1 cellular context compared by ENCODE assay signal in the genomic region with DNA sequence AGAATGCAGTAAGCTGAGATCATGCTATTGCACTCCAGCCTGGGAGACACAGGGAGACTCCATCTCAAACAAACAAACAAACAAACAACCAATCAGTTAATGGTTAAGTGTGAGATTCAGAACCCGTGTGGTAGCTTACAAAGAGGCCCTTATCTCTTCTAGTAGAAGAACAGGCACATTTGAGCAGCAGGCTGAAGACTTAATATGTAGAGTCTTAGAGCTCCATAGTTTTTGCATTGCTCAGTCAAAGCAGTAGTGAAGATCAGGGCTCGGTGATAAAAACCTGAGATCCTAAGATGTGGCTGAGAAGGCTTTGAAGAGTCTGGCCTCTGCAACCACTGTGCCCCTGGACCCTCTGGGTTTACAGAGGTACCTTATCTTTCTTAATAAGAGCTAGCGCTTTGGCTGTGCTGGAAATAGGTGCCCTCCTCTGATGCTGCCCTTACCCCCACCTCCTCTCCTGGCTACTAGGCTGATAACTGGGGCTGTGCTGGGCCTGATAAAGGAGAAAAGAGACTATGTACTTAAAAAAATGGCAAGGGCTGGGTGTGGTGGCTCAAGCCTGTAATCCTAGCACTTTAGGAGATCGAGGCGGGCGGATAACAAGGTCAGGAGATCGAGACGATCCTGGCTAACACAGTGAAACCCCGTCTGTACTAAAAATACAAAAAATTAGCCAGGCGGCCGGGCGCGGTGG.
TF ChIP-seq lines count a peak whose summit lies in the region.

No MANE protein-coding gene starts in this region.

TF ChIP-seq in K562, 482 proteins besides CTCF, POLR2A, EP300 and RAD21 (continued from another document and continues in another):
- TF ChIP-seq ELF4 (CRISPR knock-in tag; IDR thresholded peaks at IDR 0.05) (0 out of 2 replicates have a peak, but pooled peaks have one; percentile 19), KDM1A (IDR thresholded peaks at IDR 0.05) (peak; percentile 77 to 86), PHB (CRISPR knock-in tag; IDR thresholded peaks at IDR 0.05) (no peak), CHD2 (IDR thresholded peaks at IDR 0.05; ENCODE audit: low read depth, low read length) (no peak), RBBP5 (IDR thresholded peaks at IDR 0.05; ENCODE audit: borderline replicate concordance, insufficient read depth, low read length, poor library complexity, severe bottlenecking) (peak; percentile 42), RAD51 (IDR thresholded peaks at IDR 0.05; ENCODE audit: borderline replicate concordance, low read depth) (no peak), BCL6 (CRISPR knock-in tag; IDR thresholded peaks at IDR 0.05) (no peak), PRMT5 (CRISPR knock-in tag; IDR thresholded peaks at IDR 0.05) (no peak), ATF7 (IDR thresholded peaks at IDR 0.05) (peak; percentile 36; the same call in 1 of the 2 replicates), SIN3B (IDR thresholded peaks at IDR 0.05; ENCODE audit: low read depth) (no peak), ASH1L (IDR thresholded peaks at IDR 0.05; ENCODE audit: borderline replicate concordance, low read depth, partially characterized antibody) (no peak), FOXK2 (conservative IDR thresholded peaks at IDR 0.05 in 1 of 2, IDR thresholded peaks at IDR 0.05 in 1 of 2; ENCODE audit: low read depth in 2 of 2) (no peak), DMBX1 (CRISPR knock-in tag; IDR thresholded peaks at IDR 0.05; ENCODE audit: borderline replicate concordance) (no peak), SMARCE1 (IDR thresholded peaks at IDR 0.05) (peak; percentile 91), SLC30A9 (CRISPR knock-in tag; IDR thresholded peaks at IDR 0.05) (no peak), FOXM1 (IDR thresholded peaks at IDR 0.05; ENCODE audit: low read depth) (peak; percentile 43; the same call in 1 of the 2 replicates), FOXM1 (CRISPR knock-in tag; IDR thresholded peaks at IDR 0.05; ENCODE audit: low read depth) (no peak), ZNF707 (CRISPR knock-in tag; conservative IDR thresholded peaks at IDR 0.05) (no peak), SOX6 (IDR thresholded peaks at IDR 0.05) (peak; percentile 55; the same call in 1 of the 2 replicates), ARHGAP35 (IDR thresholded peaks at IDR 0.05; ENCODE audit: partially characterized antibody) (no peak), FOXJ3 (CRISPR knock-in tag; IDR thresholded peaks at IDR 0.05) (no peak), TAF15 (IDR thresholded peaks at IDR 0.05; ENCODE audit: low read depth, low read length) (no peak), NFRKB (IDR thresholded peaks at IDR 0.05; ENCODE audit: low read depth) (no peak), SMARCC2 (IDR thresholded peaks at IDR 0.05; ENCODE audit: low read depth) (peak; percentile 67; the same call in 1 of the 2 replicates), RBM22 (IDR thresholded peaks at IDR 0.05; ENCODE audit: low read depth, low read length, poor library complexity, severe bottlenecking) (no peak), SRSF7 (optimal IDR thresholded peaks at IDR 0.05; ENCODE audit: low read depth, low read length) (no peak), ZNF644 (tag; IDR thresholded peaks at IDR 0.05; ENCODE audit: low read depth) (no peak), SRSF1 (IDR thresholded peaks at IDR 0.05; ENCODE audit: low read depth, low read length) (no peak), TRIM28 (IDR thresholded peaks at IDR 0.05) (no peak), SREBF1 (IDR thresholded peaks at IDR 0.05; ENCODE audit: borderline replicate concordance, low read depth, low read length) (no peak), PTBP1 (IDR thresholded peaks at IDR 0.05; ENCODE audit: low read depth, low read length) (no peak), ZNF695 (CRISPR knock-in tag; IDR thresholded peaks at IDR 0.05) (no peak), MTA2 (IDR thresholded peaks at IDR 0.05; ENCODE audit: low read depth) (peak; percentile 80), RNF2 (IDR thresholded peaks at IDR 0.05) (no peak), ZFPM2 (CRISPR knock-in tag; IDR thresholded peaks at IDR 0.05) (no peak), PML (IDR thresholded peaks at IDR 0.05; ENCODE audit: low read length) (peak; percentile 57), U2AF2 (optimal IDR thresholded peaks at IDR 0.05; ENCODE audit: low read depth, low read length) (no peak), CREM (IDR thresholded peaks at IDR 0.05; ENCODE audit: low read depth) (peak; percentile 49; the same call in 1 of the 2 replicates), ADNP (tag; IDR thresholded peaks at IDR 0.05) (peak; percentile 83), BRCA1 (IDR thresholded peaks at IDR 0.05) (no peak), BRCA1 (CRISPR knock-in tag; IDR thresholded peaks at IDR 0.05) (no peak), RCOR1 (IDR thresholded peaks at IDR 0.05; ENCODE audit: borderline replicate concordance in 1 of 2, low read depth in 2 of 2, low read length in 2 of 2) (peak in 1 of 2 experiments; percentile 73; a peak in 2 of 4 replicates), MYNN (IDR thresholded peaks at IDR 0.05) (peak; percentile 90), MYNN (CRISPR knock-in tag; IDR thresholded peaks at IDR 0.05) (no peak), TEAD4 (IDR thresholded peaks at IDR 0.05; ENCODE audit: low read length) (peak; percentile 78), TEAD4 (CRISPR knock-in tag; IDR thresholded peaks at IDR 0.05; ENCODE audit: borderline replicate concordance) (no peak)
- TF ChIP-seq, protein P1, sequence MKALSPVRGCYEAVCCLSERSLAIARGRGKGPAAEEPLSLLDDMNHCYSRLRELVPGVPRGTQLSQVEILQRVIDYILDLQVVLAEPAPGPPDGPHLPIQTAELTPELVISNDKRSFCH (CRISPR knock-in tag; IDR thresholded peaks at IDR 0.05) = no peak
- TF ChIP-seq, protein P1 (tag; IDR thresholded peaks at IDR 0.05) = peak; percentile 38; the same call in 1 of the 2 replicates
- TF ChIP-seq, protein P2, sequence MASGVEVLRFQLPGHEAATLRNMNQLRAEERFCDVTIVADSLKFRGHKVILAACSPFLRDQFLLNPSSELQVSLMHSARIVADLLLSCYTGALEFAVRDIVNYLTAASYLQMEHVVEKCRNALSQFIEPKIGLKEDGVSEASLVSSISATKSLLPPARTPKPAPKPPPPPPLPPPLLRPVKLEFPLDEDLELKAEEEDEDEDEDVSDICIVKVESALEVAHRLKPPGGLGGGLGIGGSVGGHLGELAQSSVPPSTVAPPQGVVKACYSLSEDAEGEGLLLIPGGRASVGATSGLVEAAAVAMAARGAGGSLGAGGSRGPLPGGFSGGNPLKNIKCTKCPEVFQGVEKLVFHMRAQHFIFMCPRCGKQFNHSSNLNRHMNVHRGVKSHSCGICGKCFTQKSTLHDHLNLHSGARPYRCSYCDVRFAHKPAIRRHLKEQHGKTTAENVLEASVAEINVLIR (CRISPR knock-in tag; IDR thresholded peaks at IDR 0.05) = no peak
- TF ChIP-seq, protein P3, sequence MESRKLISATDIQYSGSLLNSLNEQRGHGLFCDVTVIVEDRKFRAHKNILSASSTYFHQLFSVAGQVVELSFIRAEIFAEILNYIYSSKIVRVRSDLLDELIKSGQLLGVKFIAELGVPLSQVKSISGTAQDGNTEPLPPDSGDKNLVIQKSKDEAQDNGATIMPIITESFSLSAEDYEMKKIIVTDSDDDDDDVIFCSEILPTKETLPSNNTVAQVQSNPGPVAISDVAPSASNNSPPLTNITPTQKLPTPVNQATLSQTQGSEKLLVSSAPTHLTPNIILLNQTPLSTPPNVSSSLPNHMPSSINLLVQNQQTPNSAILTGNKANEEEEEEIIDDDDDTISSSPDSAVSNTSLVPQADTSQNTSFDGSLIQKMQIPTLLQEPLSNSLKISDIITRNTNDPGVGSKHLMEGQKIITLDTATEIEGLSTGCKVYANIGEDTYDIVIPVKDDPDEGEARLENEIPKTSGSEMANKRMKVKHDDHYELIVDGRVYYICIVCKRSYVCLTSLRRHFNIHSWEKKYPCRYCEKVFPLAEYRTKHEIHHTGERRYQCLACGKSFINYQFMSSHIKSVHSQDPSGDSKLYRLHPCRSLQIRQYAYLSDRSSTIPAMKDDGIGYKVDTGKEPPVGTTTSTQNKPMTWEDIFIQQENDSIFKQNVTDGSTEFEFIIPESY (CRISPR knock-in tag; IDR thresholded peaks at IDR 0.05) = no peak
- TF ChIP-seq, protein P4, sequence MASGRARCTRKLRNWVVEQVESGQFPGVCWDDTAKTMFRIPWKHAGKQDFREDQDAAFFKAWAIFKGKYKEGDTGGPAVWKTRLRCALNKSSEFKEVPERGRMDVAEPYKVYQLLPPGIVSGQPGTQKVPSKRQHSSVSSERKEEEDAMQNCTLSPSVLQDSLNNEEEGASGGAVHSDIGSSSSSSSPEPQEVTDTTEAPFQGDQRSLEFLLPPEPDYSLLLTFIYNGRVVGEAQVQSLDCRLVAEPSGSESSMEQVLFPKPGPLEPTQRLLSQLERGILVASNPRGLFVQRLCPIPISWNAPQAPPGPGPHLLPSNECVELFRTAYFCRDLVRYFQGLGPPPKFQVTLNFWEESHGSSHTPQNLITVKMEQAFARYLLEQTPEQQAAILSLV (tag; IDR thresholded peaks at IDR 0.05) = no peak
- TF ChIP-seq, protein P5, sequence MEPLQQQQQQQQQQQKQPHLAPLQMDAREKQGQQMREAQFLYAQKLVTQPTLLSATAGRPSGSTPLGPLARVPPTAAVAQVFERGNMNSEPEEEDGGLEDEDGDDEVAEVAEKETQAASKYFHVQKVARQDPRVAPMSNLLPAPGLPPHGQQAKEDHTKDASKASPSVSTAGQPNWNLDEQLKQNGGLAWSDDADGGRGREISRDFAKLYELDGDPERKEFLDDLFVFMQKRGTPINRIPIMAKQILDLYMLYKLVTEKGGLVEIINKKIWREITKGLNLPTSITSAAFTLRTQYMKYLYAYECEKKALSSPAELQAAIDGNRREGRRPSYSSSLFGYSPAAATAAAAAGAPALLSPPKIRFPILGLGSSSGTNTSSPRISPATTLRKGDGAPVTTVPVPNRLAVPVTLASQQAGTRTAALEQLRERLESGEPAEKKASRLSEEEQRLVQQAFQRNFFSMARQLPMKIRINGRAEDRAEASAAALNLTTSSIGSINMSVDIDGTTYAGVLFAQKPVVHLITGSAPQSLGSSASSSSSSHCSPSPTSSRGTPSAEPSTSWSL (CRISPR knock-in tag; IDR thresholded peaks at IDR 0.05; ENCODE audit: borderline replicate concordance) = no peak
- TF ChIP-seq, protein P6, sequence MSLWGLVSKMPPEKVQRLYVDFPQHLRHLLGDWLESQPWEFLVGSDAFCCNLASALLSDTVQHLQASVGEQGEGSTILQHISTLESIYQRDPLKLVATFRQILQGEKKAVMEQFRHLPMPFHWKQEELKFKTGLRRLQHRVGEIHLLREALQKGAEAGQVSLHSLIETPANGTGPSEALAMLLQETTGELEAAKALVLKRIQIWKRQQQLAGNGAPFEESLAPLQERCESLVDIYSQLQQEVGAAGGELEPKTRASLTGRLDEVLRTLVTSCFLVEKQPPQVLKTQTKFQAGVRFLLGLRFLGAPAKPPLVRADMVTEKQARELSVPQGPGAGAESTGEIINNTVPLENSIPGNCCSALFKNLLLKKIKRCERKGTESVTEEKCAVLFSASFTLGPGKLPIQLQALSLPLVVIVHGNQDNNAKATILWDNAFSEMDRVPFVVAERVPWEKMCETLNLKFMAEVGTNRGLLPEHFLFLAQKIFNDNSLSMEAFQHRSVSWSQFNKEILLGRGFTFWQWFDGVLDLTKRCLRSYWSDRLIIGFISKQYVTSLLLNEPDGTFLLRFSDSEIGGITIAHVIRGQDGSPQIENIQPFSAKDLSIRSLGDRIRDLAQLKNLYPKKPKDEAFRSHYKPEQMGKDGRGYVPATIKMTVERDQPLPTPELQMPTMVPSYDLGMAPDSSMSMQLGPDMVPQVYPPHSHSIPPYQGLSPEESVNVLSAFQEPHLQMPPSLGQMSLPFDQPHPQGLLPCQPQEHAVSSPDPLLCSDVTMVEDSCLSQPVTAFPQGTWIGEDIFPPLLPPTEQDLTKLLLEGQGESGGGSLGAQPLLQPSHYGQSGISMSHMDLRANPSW (CRISPR knock-in tag; IDR thresholded peaks at IDR 0.05) = no peak
- TF ChIP-seq, protein P7, sequence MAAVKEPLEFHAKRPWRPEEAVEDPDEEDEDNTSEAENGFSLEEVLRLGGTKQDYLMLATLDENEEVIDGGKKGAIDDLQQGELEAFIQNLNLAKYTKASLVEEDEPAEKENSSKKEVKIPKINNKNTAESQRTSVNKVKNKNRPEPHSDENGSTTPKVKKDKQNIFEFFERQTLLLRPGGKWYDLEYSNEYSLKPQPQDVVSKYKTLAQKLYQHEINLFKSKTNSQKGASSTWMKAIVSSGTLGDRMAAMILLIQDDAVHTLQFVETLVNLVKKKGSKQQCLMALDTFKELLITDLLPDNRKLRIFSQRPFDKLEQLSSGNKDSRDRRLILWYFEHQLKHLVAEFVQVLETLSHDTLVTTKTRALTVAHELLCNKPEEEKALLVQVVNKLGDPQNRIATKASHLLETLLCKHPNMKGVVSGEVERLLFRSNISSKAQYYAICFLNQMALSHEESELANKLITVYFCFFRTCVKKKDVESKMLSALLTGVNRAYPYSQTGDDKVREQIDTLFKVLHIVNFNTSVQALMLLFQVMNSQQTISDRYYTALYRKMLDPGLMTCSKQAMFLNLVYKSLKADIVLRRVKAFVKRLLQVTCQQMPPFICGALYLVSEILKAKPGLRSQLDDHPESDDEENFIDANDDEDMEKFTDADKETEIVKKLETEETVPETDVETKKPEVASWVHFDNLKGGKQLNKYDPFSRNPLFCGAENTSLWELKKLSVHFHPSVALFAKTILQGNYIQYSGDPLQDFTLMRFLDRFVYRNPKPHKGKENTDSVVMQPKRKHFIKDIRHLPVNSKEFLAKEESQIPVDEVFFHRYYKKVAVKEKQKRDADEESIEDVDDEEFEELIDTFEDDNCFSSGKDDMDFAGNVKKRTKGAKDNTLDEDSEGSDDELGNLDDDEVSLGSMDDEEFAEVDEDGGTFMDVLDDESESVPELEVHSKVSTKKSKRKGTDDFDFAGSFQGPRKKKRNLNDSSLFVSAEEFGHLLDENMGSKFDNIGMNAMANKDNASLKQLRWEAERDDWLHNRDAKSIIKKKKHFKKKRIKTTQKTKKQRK (IDR thresholded peaks at IDR 0.05; ENCODE audit: borderline replicate concordance, low read depth, low read length) = no peak
- TF ChIP-seq, protein P8, sequence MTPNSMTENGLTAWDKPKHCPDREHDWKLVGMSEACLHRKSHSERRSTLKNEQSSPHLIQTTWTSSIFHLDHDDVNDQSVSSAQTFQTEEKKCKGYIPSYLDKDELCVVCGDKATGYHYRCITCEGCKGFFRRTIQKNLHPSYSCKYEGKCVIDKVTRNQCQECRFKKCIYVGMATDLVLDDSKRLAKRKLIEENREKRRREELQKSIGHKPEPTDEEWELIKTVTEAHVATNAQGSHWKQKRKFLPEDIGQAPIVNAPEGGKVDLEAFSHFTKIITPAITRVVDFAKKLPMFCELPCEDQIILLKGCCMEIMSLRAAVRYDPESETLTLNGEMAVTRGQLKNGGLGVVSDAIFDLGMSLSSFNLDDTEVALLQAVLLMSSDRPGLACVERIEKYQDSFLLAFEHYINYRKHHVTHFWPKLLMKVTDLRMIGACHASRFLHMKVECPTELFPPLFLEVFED (CRISPR knock-in tag; conservative IDR thresholded peaks at IDR 0.05) = no peak
- TF ChIP-seq, protein P9, sequence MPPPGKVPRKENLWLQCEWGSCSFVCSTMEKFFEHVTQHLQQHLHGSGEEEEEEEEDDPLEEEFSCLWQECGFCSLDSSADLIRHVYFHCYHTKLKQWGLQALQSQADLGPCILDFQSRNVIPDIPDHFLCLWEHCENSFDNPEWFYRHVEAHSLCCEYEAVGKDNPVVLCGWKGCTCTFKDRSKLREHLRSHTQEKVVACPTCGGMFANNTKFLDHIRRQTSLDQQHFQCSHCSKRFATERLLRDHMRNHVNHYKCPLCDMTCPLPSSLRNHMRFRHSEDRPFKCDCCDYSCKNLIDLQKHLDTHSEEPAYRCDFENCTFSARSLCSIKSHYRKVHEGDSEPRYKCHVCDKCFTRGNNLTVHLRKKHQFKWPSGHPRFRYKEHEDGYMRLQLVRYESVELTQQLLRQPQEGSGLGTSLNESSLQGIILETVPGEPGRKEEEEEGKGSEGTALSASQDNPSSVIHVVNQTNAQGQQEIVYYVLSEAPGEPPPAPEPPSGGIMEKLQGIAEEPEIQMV (tag; conservative IDR thresholded peaks at IDR 0.05; ENCODE audit: low read depth) = no peak
